ENCODE assay signal across 16 cellular contexts in genomic region chr10:3708830-3709229, GRCh38.
"Had no signal": no experiment of that assay in that cellular context is flagged by ENCODE, and none has a peak within 500 bp of the region (broad histone marks: within the 10 kb centered on the region; RNA-seq: fewer than 3 reads in every experiment).

No MANE protein-coding gene starts in this region.

- DNase-seq: activated CD8-positive, alpha-beta memory T cell treated with anti-CD3 and anti-CD28 coated beads, Interleukin-2, amount 10 ng/mL, durations not matched to agents 7 days and 5 days; activated naive CD4-positive, alpha-beta T cell; activated naive CD8-positive, alpha-beta T cell treated with anti-CD3 and anti-CD28 coated beads, Interleukin-2, amount 50 U/mL, for 24 hours; activated T-cell treated with anti-CD3 and anti-CD28 coated beads, Interleukin-2, amount 50 U/mL, for 4 hours; caudate nucleus; effector CD4-positive, alpha-beta T cell; hippocampal formation; kidney glomerular epithelial cell; ovary; stimulated activated CD4-positive, alpha-beta T cell treated with anti-CD3 and anti-CD28 coated beads, Interleukin-15, amount 100 ng/mL, for 24 hours; stimulated activated CD4-positive, alpha-beta T cell treated with anti-CD3 and anti-CD28 coated beads, Interleukin-4, amount 100 ng/mL, for 24 hours; thyroid gland had no signal

- H3K36me3 ChIP-seq: ovary, thyroid gland, vagina had no signal

- H3K4me3 Mint-ChIP-seq: activated CD8-positive, alpha-beta memory T cell treated with anti-CD3 and anti-CD28 coated beads, Interleukin-2, amount 10 ng/mL, durations not matched to agents 7 days and 5 days; activated naive CD8-positive, alpha-beta T cell treated with anti-CD3 and anti-CD28 coated beads, Interleukin-2, amount 50 U/mL, for 24 hours; activated T-cell treated with anti-CD3 and anti-CD28 coated beads, Interleukin-2, amount 50 U/mL, for 4 hours; mesothelial cell of epicardium; neural crest cell had no signal

- H3K27me3 ChIP-seq: ovary, thyroid gland, vagina had no signal

- H3K27me3 Mint-ChIP-seq: activated CD8-positive, alpha-beta memory T cell treated with anti-CD3 and anti-CD28 coated beads, Interleukin-2, amount 10 ng/mL, durations not matched to agents 7 days and 5 days; activated naive CD8-positive, alpha-beta T cell treated with anti-CD3 and anti-CD28 coated beads, Interleukin-2, amount 50 U/mL, for 24 hours had no signal

- H3K4me1 Mint-ChIP-seq: activated naive CD8-positive, alpha-beta T cell treated with anti-CD3 and anti-CD28 coated beads, Interleukin-2, amount 50 U/mL, for 24 hours had no signal

- H3K27ac Mint-ChIP-seq: activated CD8-positive, alpha-beta memory T cell treated with anti-CD3 and anti-CD28 coated beads, Interleukin-2, amount 10 ng/mL, durations not matched to agents 7 days and 5 days; activated naive CD8-positive, alpha-beta T cell treated with anti-CD3 and anti-CD28 coated beads, Interleukin-2, amount 50 U/mL, for 24 hours; mesothelial cell of epicardium had no signal

- H3K4me3 ChIP-seq: coronary artery, ovary, thyroid gland, vagina had no signal

- H3K4me1 ChIP-seq: vagina had no signal

- H3K27ac ChIP-seq: coronary artery, ovary, thyroid gland, vagina had no signal

- H3K9me3 ChIP-seq: ovary, thyroid gland, vagina had no signal
